23 cellular contexts compared by ENCODE assay signal in genomic region chr6:35544748-35545361, GRCh38. TPM values are rescaled to one million over a fixed set of nuclear protein-coding genes. Genes with fewer than 3 reads are reported as not detected.
DNase-seq lines count a peak whose midpoint lies in the region; ATAC-seq and TF ChIP-seq lines count a peak whose summit lies in the region.
"Had no signal": no experiment of that assay in that cellular context is flagged by ENCODE, and none has a peak within 500 bp of the region (broad histone marks: within the 10 kb centered on the region; RNA-seq: fewer than 3 reads in every experiment).

No MANE protein-coding gene starts in this region.

- CTCF ChIA-PET in HEK293 (lab: Yijun Ruan, JAX): interaction anchor here (0.7 to 4.9 kb wide), 2 partner anchors 8 to 239 kb away, joined by 3 to 31 read pairs; no protein-coding TSS in a partner anchor
- CTCF ChIA-PET in PC-3 (lab: Charles Lee): interaction anchor here (0.7 kb wide), 1 partner anchor 813 kb away, joined by 3 read pairs; no protein-coding TSS in a partner anchor
- CTCF ChIA-PET in activated naive CD4-positive, alpha-beta T cell treated with anti-CD3 and anti-CD28 coated beads, Interleukin-2, amount 10 ng/mL, durations not matched to agents 7 days and 5 days (lab: Charles Lee): interaction anchor here (1.0 to 1.3 kb wide), 2 partner anchors 9 to 34 kb away, joined by 3 read pairs; no protein-coding TSS in a partner anchor
- CTCF ChIA-PET in SK-N-SH (lab: Yijun Ruan, JAX): interaction anchor here (1.2 to 5.5 kb wide), 4 partner anchors 9 to 192 kb away, joined by 3 to 25 read pairs (median 4); no protein-coding TSS in a partner anchor

- H3K4me2 ChIP-seq in PC-3 (ENCODE audit: low read length): peak overlapping the region; percentile 24; the same call in 1 of the 2 replicates
- no peak overlapping the region for H3K4me2 ChIP-seq in SK-N-SH

- H3K36me3 Mint-ChIP-seq in stimulated activated effector memory CD8-positive, alpha-beta T cell treated with anti-CD3 and anti-CD28 coated beads, Interleukin-12 subunit alpha, Interleukin-12 subunit beta, amount 100 ng/mL, for 72 hours: no peaks in the 10 kb centered on the region
- H3K36me3 Mint-ChIP-seq in activated naive CD4-positive, alpha-beta T cell treated with anti-CD3 and anti-CD28 coated beads, Interleukin-2, amount 10 ng/mL, durations not matched to agents 7 days and 5 days: peaks cover 2% of the 10 kb centered on the region

- H2AFZ ChIP-seq in PC-3 (ENCODE audit: low read length) (no peak overlapping the region), SK-N-SH (ENCODE audit: low read depth) (no peak overlapping the region)

- H3K36me3 ChIP-seq in HEK293 (ENCODE audit: control insufficient read depth in 2 of 2, insufficient read depth in 1 of 2, low read length in 2 of 2): no peaks in the 10 kb centered on the region
- H3K36me3 ChIP-seq in PC-3 (ENCODE audit: low read depth, low read length): no peaks in the 10 kb centered on the region
- no peaks in the 10 kb centered on the region for H3K36me3 ChIP-seq in SK-N-SH (replicated peaks in 1 of 2; ENCODE audit: control insufficient read depth in 1 of 2, insufficient read depth in 2 of 2, low read length in 1 of 2)
- H3K36me3 ChIP-seq: colonic mucosa, tibial artery had no signal

- H3K27ac ChIP-seq in HEK293 (ENCODE audit: extremely low read depth, low read depth, low read length): no peak overlapping the region
- no peak overlapping the region for H3K27ac ChIP-seq in PC-3 (ENCODE audit: low read length)
- no peak overlapping the region for H3K27ac ChIP-seq in SK-N-SH (ENCODE audit: low read depth in 2 of 2, low read length in 1 of 2)
- H3K27ac ChIP-seq: body of pancreas, colonic mucosa, tibial artery had no signal

- no peaks in the 10 kb centered on the region for H3K9me3 Mint-ChIP-seq in stimulated activated effector memory CD8-positive, alpha-beta T cell treated with anti-CD3 and anti-CD28 coated beads, Interleukin-12 subunit alpha, Interleukin-12 subunit beta, amount 100 ng/mL, for 72 hours
- H3K9me3 Mint-ChIP-seq in activated naive CD4-positive, alpha-beta T cell treated with anti-CD3 and anti-CD28 coated beads, Interleukin-2, amount 10 ng/mL, durations not matched to agents 7 days and 5 days: peaks cover 2% of the 10 kb centered on the region

- H3K9me2 ChIP-seq in PC-3 (replicated peaks; ENCODE audit: low read length): no peaks in the 10 kb centered on the region
- no peaks in the 10 kb centered on the region for H3K9me2 ChIP-seq in SK-N-SH

- DNase-seq in PC-3: peak; percentile 53
- DNase-seq in stimulated activated effector memory CD8-positive, alpha-beta T cell treated with anti-CD3 and anti-CD28 coated beads, Interleukin-12 subunit alpha, Interleukin-12 subunit beta, amount 100 ng/mL, for 72 hours (ENCODE audit: low spot score in 2 of 2): no peak
- DNase-seq in cardiac septum (ENCODE audit: low spot score): no peak
- DNase-seq in activated naive CD4-positive, alpha-beta T cell treated with anti-CD3 and anti-CD28 coated beads, Interleukin-2, amount 10 ng/mL, durations not matched to agents 7 days and 5 days: no peak
- DNase-seq in SK-N-SH: no peak
- DNase-seq: activated CD4-positive, alpha-beta T cell treated with anti-CD3 and anti-CD28 coated beads for 4 hours; activated naive CD8-positive, alpha-beta T cell treated with anti-CD3 and anti-CD28 coated beads for 36 hours; body of pancreas; CD4-positive, alpha-beta T cell; colonic mucosa; DMS153; glutamatergic neuron; NCI-H1930; stimulated activated CD4-positive, alpha-beta T cell treated with anti-CD3 and anti-CD28 coated beads, Interleukin-2, amount 100 ng/mL, for 48 hours; stimulated activated naive CD8-positive, alpha-beta T cell treated with anti-CD3 and anti-CD28 coated beads, Interleukin-15, Interleukin-2, amounts not matched to agents 100 U/mL and 50 U/mL, for 24 hours had no signal

- H3K4me1 ChIP-seq in HEK293 (ENCODE audit: control insufficient read depth, insufficient read depth, low read length): no peaks in the 10 kb centered on the region
- H3K4me1 ChIP-seq in PC-3 (ENCODE audit: insufficient read depth, low read length): peaks cover 10% of the 10 kb centered on the region
- no peaks in the 10 kb centered on the region for H3K4me1 ChIP-seq in SK-N-SH (ENCODE audit: control insufficient read depth in 1 of 2, insufficient read depth in 2 of 2, low read depth in 1 of 2, low read length in 1 of 2)
- H3K4me1 ChIP-seq: body of pancreas, colonic mucosa, tibial artery had no signal

- WGBS in SK-N-SH (ENCODE audit: low lambda C conversion rate): 78% methylated on average over 13 of the region's 13 CpGs

- H3K4me3 ChIP-seq in HEK293 (ENCODE audit: low read depth, low read length) (no peak overlapping the region), PC-3 (ENCODE audit: low read length) (no peak overlapping the region), SK-N-SH (ENCODE audit: low read depth in 2 of 2, low read length in 1 of 2) (no peak overlapping the region)
- H3K4me3 ChIP-seq: body of pancreas, colonic mucosa, skin epidermis, tibial artery had no signal

- ATAC-seq in PC-3 (peak; percentile 64), esophagus mucosa (peak; percentile 79)
- no peak for ATAC-seq in stimulated activated effector memory CD8-positive, alpha-beta T cell treated with anti-CD3 and anti-CD28 coated beads, Interleukin-12 subunit alpha, Interleukin-12 subunit beta, amount 100 ng/mL, for 72 hours
- ATAC-seq: body of pancreas; HCT116; stimulated activated naive CD8-positive, alpha-beta T cell treated with anti-CD3 and anti-CD28 coated beads, Interleukin-15, Interleukin-2, amounts not matched to agents 100 U/mL and 50 U/mL, for 24 hours had no signal

- no peaks in the 10 kb centered on the region for H3K4me1 Mint-ChIP-seq in stimulated activated effector memory CD8-positive, alpha-beta T cell treated with anti-CD3 and anti-CD28 coated beads, Interleukin-12 subunit alpha, Interleukin-12 subunit beta, amount 100 ng/mL, for 72 hours
- H3K4me1 Mint-ChIP-seq in activated naive CD4-positive, alpha-beta T cell treated with anti-CD3 and anti-CD28 coated beads, Interleukin-2, amount 10 ng/mL, durations not matched to agents 7 days and 5 days: peaks cover 4% of the 10 kb centered on the region

- H3K9me3 ChIP-seq in HEK293 (ENCODE audit: control insufficient read depth, insufficient read depth, low read depth, low read length) (no peaks in the 10 kb centered on the region), PC-3 (ENCODE audit: low read length) (0 out of 2 replicates have a peak, but pooled peaks cover under 1% of the 10 kb centered on the region), SK-N-SH (no peaks in the 10 kb centered on the region)
- H3K9me3 ChIP-seq: body of pancreas, colonic mucosa had no signal

- H3K9ac ChIP-seq in PC-3 (ENCODE audit: low read length) (no peak overlapping the region), SK-N-SH (no peak overlapping the region)

- intact Hi-C loops in PC-3 (cut with micrococcal nuclease) (no loop called here), cardiac septum (cut with DNase I) (no loop called here)

- TF ChIP-seq CTCF in HEK293 (tag by site-specific recombination; IDR thresholded peaks at IDR 0.05) (no peak), PC-3 (conservative IDR thresholded peaks at IDR 0.05; ENCODE audit: low read depth, low read length) (no peak), SK-N-SH (IDR thresholded peaks at IDR 0.05) (no peak)

- BruUV-seq in PC-3 (replicated peaks; lab: Mats Ljungman, UMichigan): no TSS peak

- peaks cover 22% of the 10 kb centered on the region for H3K27me3 Mint-ChIP-seq in activated naive CD4-positive, alpha-beta T cell treated with anti-CD3 and anti-CD28 coated beads, Interleukin-2, amount 10 ng/mL, durations not matched to agents 7 days and 5 days
- H3K27me3 Mint-ChIP-seq: activated naive CD8-positive, alpha-beta T cell treated with anti-CD3 and anti-CD28 coated beads for 36 hours; CD4-positive, alpha-beta T cell had no signal

- TF ChIP-seq EP300 in SK-N-SH (IDR thresholded peaks at IDR 0.05; ENCODE audit: borderline replicate concordance in 1 of 2, low read depth in 1 of 2, low read length in 1 of 2): no peak

- POLR2A ChIA-PET in HEK293 (lab: Yijun Ruan, JAX) (interaction anchor here (0.6 kb wide), 1 partner anchor 275 kb away, joined by 4 read pairs; no protein-coding TSS in a partner anchor), PC-3 (lab: Charles Lee; ENCODE audit: unreplicated experiment) (no interaction called here), SK-N-SH (lab: Yijun Ruan, JAX) (no interaction called here)

- no peak for TF ChIP-seq RAD21 in SK-N-SH (IDR thresholded peaks at IDR 0.05; ENCODE audit: low read length)

- no peaks in the 10 kb centered on the region for H4K20me1 ChIP-seq in PC-3 (ENCODE audit: low read length)
- no peaks in the 10 kb centered on the region for H4K20me1 ChIP-seq in SK-N-SH (ENCODE audit: insufficient read depth)

- no peaks in the 10 kb centered on the region for H3K27me3 ChIP-seq in PC-3 (ENCODE audit: low read length)
- H3K27me3 ChIP-seq in SK-N-SH (ENCODE audit: insufficient read depth): no peaks in the 10 kb centered on the region; the same call in 1 of the 2 replicates
- H3K27me3 ChIP-seq: body of pancreas, colonic mucosa had no signal

- no peak overlapping the region for H3K4me3 Mint-ChIP-seq in stimulated activated effector memory CD8-positive, alpha-beta T cell treated with anti-CD3 and anti-CD28 coated beads, Interleukin-12 subunit alpha, Interleukin-12 subunit beta, amount 100 ng/mL, for 72 hours
- H3K4me3 Mint-ChIP-seq in activated naive CD4-positive, alpha-beta T cell treated with anti-CD3 and anti-CD28 coated beads, Interleukin-2, amount 10 ng/mL, durations not matched to agents 7 days and 5 days: no peak overlapping the region
- H3K4me3 Mint-ChIP-seq: activated naive CD8-positive, alpha-beta T cell treated with anti-CD3 and anti-CD28 coated beads for 36 hours; CD4-positive, alpha-beta T cell had no signal

- no peaks in the 10 kb centered on the region for H3K79me2 ChIP-seq in PC-3 (ENCODE audit: low read length)
- H3K79me2 ChIP-seq in SK-N-SH (ENCODE audit: insufficient read depth): no peaks in the 10 kb centered on the region

- H3F3A ChIP-seq in PC-3 (ENCODE audit: low read length, unreplicated experiment) (no peaks in the 10 kb centered on the region), SK-N-SH (replicated peaks; ENCODE audit: insufficient read depth) (no peaks in the 10 kb centered on the region)

- peak overlapping the region; percentile 65 for H3K27ac Mint-ChIP-seq in stimulated activated effector memory CD8-positive, alpha-beta T cell treated with anti-CD3 and anti-CD28 coated beads, Interleukin-12 subunit alpha, Interleukin-12 subunit beta, amount 100 ng/mL, for 72 hours
- no peak overlapping the region for H3K27ac Mint-ChIP-seq in activated naive CD4-positive, alpha-beta T cell treated with anti-CD3 and anti-CD28 coated beads, Interleukin-2, amount 10 ng/mL, durations not matched to agents 7 days and 5 days
- H3K27ac Mint-ChIP-seq: activated naive CD8-positive, alpha-beta T cell treated with anti-CD3 and anti-CD28 coated beads for 36 hours; CD4-positive, alpha-beta T cell had no signal

RNA-seq across cellular contexts. Expression of gene TULP1, which starts 32.2 kb away (rescaled TPM):
- not detected in 2 replicates for total RNA-seq in PC-3 (2014; rRNA removed)
- total RNA-seq in esophagus mucosa: not detected
- total RNA-seq in cardiac septum: not detected
- polyA plus RNA-seq in SK-N-SH (2012; rRNA removed): not detected in 2 replicates
- polyA plus RNA-seq in SK-N-SH (2012; cell fraction: cytosol; rRNA removed): not detected in 2 replicates
- polyA plus RNA-seq in SK-N-SH (2012; cell fraction: nucleus; rRNA removed): not detected in 2 replicates
- total RNA-seq: activated naive CD8-positive, alpha-beta T cell treated with anti-CD3 and anti-CD28 coated beads for 36 hours; body of pancreas; CD4-positive, alpha-beta T cell; colonic mucosa; liver; pulmonary artery endothelial cell; RPMI7951 had no signal
- polyA plus RNA-seq: liver had no signal

RNA-seq across cellular contexts. Expression of gene TEAD3, which starts 48.0 kb away (rescaled TPM):
- 9.2 and 15.4 TPM in 2 replicates for total RNA-seq in PC-3 (2014; rRNA removed)
- 21.7 TPM for total RNA-seq in esophagus mucosa
- 63.3 TPM for total RNA-seq in cardiac septum
- 5.2 and 7.1 TPM in 2 replicates for polyA plus RNA-seq in SK-N-SH (2012; rRNA removed)
- polyA plus RNA-seq in SK-N-SH (2012; cell fraction: cytosol; rRNA removed): 3.6 and 6.1 TPM in 2 replicates
- polyA plus RNA-seq in SK-N-SH (2012; cell fraction: nucleus; rRNA removed): 16.1 and 20.1 TPM in 2 replicates
